ENCODE assay signal across 9 cellular contexts in the genomic region with DNA sequence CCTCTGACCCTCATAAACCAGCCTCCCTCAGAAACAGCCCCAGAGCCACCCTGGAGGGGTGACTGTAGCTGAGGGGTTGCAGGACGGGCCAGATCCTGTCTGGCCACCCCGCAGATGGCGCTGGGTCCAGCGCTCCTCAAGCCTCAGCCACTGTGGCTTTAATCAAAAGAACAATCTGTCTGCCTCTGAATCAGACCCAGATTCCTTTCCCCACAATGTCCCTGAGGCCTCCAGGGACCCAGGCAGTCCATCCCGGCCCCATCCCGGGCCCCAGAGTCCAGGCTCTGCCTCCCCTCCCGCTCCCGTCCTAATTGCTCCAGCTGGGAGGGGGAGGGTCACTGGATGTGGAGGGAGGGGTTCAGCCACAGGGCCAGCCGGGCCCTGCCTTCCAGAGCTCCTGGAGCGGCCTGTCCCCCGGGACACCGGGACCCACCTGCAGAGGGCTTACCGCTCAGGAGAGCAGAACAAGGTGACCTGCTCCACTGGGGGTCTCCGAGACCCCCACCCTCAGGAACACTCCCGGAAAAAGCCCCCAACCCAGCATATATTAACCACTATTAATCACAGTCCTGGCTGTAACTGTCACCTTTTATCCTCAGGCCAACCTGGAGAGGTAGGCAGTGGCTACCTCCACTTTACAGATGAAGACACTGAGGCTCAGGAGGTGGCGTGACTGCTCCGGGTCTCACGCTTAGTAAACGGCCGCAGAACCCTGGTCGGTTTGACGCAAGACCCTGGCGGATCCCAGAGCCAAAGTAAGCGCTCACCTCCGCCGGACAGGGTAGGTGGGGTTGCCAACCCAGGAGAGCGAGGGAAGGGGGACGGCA. TPM values are rescaled to one million over a fixed set of nuclear protein-coding genes. Genes with fewer than 3 reads are reported as not detected.
A peak's percentile ranks its signal among the peaks of the same experiment; 100 is the strongest.
DNase-seq lines count a peak whose midpoint lies in the region; ATAC-seq and TF ChIP-seq lines count a peak whose summit lies in the region.
"Had no signal": no experiment of that assay in that cellular context is flagged by ENCODE, and none has a peak within 500 bp of the region (broad histone marks: within the 10 kb centered on the region; RNA-seq: fewer than 3 reads in every experiment).

No MANE protein-coding gene starts in this region.

- H3K4me3 ChIP-seq in brain microvascular endothelial cell (ENCODE audit: low read depth, low read length) = peak overlapping the region; percentile 77
- peak overlapping the region; percentile 45 to 61 for H3K4me3 ChIP-seq in left lung
- H3K4me3 ChIP-seq in thoracic aorta = peak overlapping the region; percentile 88

- no peak overlapping the region for H3K27ac Mint-ChIP-seq in activated CD4-positive, alpha-beta T cell treated with anti-CD3 and anti-CD28 coated beads, Interleukin-2, amount 10 ng/mL, durations not matched to agents 7 days and 5 days

- H3K27me3 Mint-ChIP-seq in activated CD4-positive, alpha-beta T cell treated with anti-CD3 and anti-CD28 coated beads, Interleukin-2, amount 10 ng/mL, durations not matched to agents 7 days and 5 days = peaks cover 46% of the 10 kb centered on the region

- H3K36me3 Mint-ChIP-seq in activated CD4-positive, alpha-beta T cell treated with anti-CD3 and anti-CD28 coated beads, Interleukin-2, amount 10 ng/mL, durations not matched to agents 7 days and 5 days (ENCODE audit: low read depth) = no peaks in the 10 kb centered on the region

- H3K27me3 ChIP-seq in brain microvascular endothelial cell (replicated peaks) (no peaks in the 10 kb centered on the region), left lung (peaks cover 14 to 75% of the 10 kb centered on the region in 2 donors), thoracic aorta (replicated peaks; ENCODE audit: insufficient read depth) (no peaks in the 10 kb centered on the region)

- H3K4me1 ChIP-seq in left lung (peaks cover 11 to 31% of the 10 kb centered on the region in 2 donors), thoracic aorta (ENCODE audit: control insufficient read depth in 1 of 2, low read depth in 2 of 2) (peaks cover 11 to 63% of the 10 kb centered on the region in 2 donors)

- ATAC-seq in left lung (peak; percentile 5), thoracic aorta (ENCODE audit: insufficient number of reproducible peaks, low FRiP score, low read depth) (no peak), GM19455 (IDR thresholded peaks at IDR 0.05; ENCODE audit: unreplicated experiment) (no peak)

- DNase-seq in activated CD4-positive, alpha-beta T cell treated with anti-CD3 and anti-CD28 coated beads, Interleukin-2, amount 10 ng/mL, durations not matched to agents 7 days and 5 days = no peak
- DNase-seq in activated CD4-positive, alpha-beta T cell treated with anti-CD3 and anti-CD28 coated beads, Interleukin-2, amount 50 U/mL, for 4 hours = no peak
- DNase-seq in brain microvascular endothelial cell (no peak), left lung (no peak), thoracic aorta (ENCODE audit: low spot score) (no peak), occipital lobe (lab: John Stamatoyannopoulos, UW) (no peak), NCI-H1694 treated with DMSO at 0.1 percent for 48 hours (lab: John Stamatoyannopoulos, UW) (no peak)

- H3K36me3 ChIP-seq in brain microvascular endothelial cell (replicated peaks) = no peaks in the 10 kb centered on the region
- H3K36me3 ChIP-seq in left lung = no peaks in the 10 kb centered on the region
- H3K36me3 ChIP-seq in thoracic aorta = no peaks in the 10 kb centered on the region

- CTCF ChIA-PET in activated CD4-positive, alpha-beta T cell treated with anti-CD3 and anti-CD28 coated beads, Interleukin-2, amount 10 ng/mL, durations not matched to agents 7 days and 5 days (lab: Charles Lee) = no interaction called here

- H3K4me3 Mint-ChIP-seq in activated CD4-positive, alpha-beta T cell treated with anti-CD3 and anti-CD28 coated beads, Interleukin-2, amount 10 ng/mL, durations not matched to agents 7 days and 5 days = peak overlapping the region; percentile 30

- in situ Hi-C loops in brain microvascular endothelial cell (cut with HindIII; ENCODE audit: low pct_ligation_motif_present, low sequenced_read_pairs) = no loop called here

- peaks cover 12% of the 10 kb centered on the region for H3K4me1 Mint-ChIP-seq in activated CD4-positive, alpha-beta T cell treated with anti-CD3 and anti-CD28 coated beads, Interleukin-2, amount 10 ng/mL, durations not matched to agents 7 days and 5 days

- intact Hi-C loops in left lung (cut with DNase I) = no loop called here

- TF ChIP-seq CTCF in brain microvascular endothelial cell (IDR thresholded peaks at IDR 0.05; ENCODE audit: low read depth, low read length, missing control alignments) (no peak), left lung (IDR thresholded peaks at IDR 0.05) (no peak), thoracic aorta (IDR thresholded peaks at IDR 0.05) (no peak)

- H3K27ac ChIP-seq in brain microvascular endothelial cell (no peak overlapping the region), left lung (no peak overlapping the region), thoracic aorta (peak overlapping the region; percentile 93 to 98)

- no peaks in the 10 kb centered on the region for H3K9me3 ChIP-seq in left lung
- H3K9me3 ChIP-seq in thoracic aorta = no peaks in the 10 kb centered on the region

- no peaks in the 10 kb centered on the region for H3K9me3 Mint-ChIP-seq in activated CD4-positive, alpha-beta T cell treated with anti-CD3 and anti-CD28 coated beads, Interleukin-2, amount 10 ng/mL, durations not matched to agents 7 days and 5 days

- POLR2A ChIA-PET in activated CD4-positive, alpha-beta T cell treated with anti-CD3 and anti-CD28 coated beads, Interleukin-2, amount 10 ng/mL, durations not matched to agents 7 days and 5 days (lab: Charles Lee) = no interaction called here

RNA-seq across cellular contexts. Expression of gene FBLIM1, which starts 0.8 kb away (rescaled TPM):
- total RNA-seq in activated CD4-positive, alpha-beta T cell treated with anti-CD3 and anti-CD28 coated beads, Interleukin-2, amount 10 ng/mL, durations not matched to agents 7 days and 5 days = under 1 TPM in 1 of 2 experiments, not detected in 1; 0.12 TPM
- total RNA-seq in left lung (10 to 100 TPM; 52.3 to 57.1 TPM), thoracic aorta (100 to 1,000 TPM; 731 to 997 TPM), occipital lobe (11.4 TPM)

RNA-seq across cellular contexts. Expression of gene TMEM82, which starts 15.5 kb away (rescaled TPM):
- total RNA-seq in activated CD4-positive, alpha-beta T cell treated with anti-CD3 and anti-CD28 coated beads, Interleukin-2, amount 10 ng/mL, durations not matched to agents 7 days and 5 days = not detected
- not detected for total RNA-seq in left lung
- total RNA-seq in thoracic aorta = not detected
- total RNA-seq in occipital lobe = not detected
- total RNA-seq: subcutaneous adipose tissue had no signal

RNA-seq across cellular contexts. Expression of gene SLC25A34, which starts 21.7 kb away (rescaled TPM):
- 1 to 10 TPM; 1.8 to 2.2 TPM for total RNA-seq in activated CD4-positive, alpha-beta T cell treated with anti-CD3 and anti-CD28 coated beads, Interleukin-2, amount 10 ng/mL, durations not matched to agents 7 days and 5 days
- total RNA-seq in left lung (1 to 10 TPM; 1.4 to 2.6 TPM), thoracic aorta (1 to 10 TPM; 2.4 to 7.5 TPM), occipital lobe (1.2 TPM)

RNA-seq across cellular contexts. Expression of gene UQCRHL, which starts 49.7 kb away (rescaled TPM):
- total RNA-seq in activated CD4-positive, alpha-beta T cell treated with anti-CD3 and anti-CD28 coated beads, Interleukin-2, amount 10 ng/mL, durations not matched to agents 7 days and 5 days = 1 to 10 TPM; 1.1 to 1.8 TPM
- total RNA-seq in left lung = 1 to 10 TPM; 1.2 TPM
- under 1 TPM; 0.81 to 0.99 TPM for total RNA-seq in thoracic aorta
- total RNA-seq in occipital lobe = 2.7 TPM

Comparison
In these comparisons a context has a peak if more than half of its experiments do, and no peak if none do; other contexts are left out.
1. H3K27ac ChIP-seq: peak in thoracic aorta (2 of 2); none in brain microvascular endothelial cell (single experiment) and left lung (0 of 2).
2. RNA of gene FBLIM1, which starts 0.8 kb away (total RNA-seq): 731 to 997 TPM in thoracic aorta; 52.3 to 57.1 TPM in left lung, 11.4 TPM in occipital lobe (single experiment) and 0.12 TPM in activated CD4-positive, alpha-beta T cell treated with anti-CD3 and anti-CD28 coated beads, Interleukin-2, amount 10 ng/mL, durations not matched to agents 7 days and 5 days; every median in the first group is over 10 times any median in the second.
3. Peak in every context shown above with its lines, with median percentiles within 50 percentile points of each other: H3K4me3 ChIP-seq.